ENCODE assay signal across 23 cellular contexts in the genomic region with DNA sequence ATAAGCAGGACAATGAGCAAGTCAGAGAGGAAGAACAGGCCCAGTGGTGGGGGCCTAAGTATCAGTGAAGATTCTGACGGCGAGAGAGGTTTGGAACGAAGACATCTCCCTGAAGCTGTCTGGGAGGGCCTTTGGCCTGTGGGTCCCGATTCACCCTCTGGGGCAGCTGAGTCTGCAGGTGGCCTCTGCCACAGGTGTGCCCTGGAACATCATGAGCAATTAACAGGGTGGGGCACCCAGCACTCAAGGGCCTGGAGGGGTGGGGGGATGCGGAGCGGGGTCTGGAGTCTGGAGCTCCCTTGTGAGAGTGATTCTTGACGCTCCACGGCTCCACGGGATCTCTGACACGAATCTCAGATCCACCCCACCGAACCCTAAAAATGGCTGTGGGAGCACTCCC. TPM values are rescaled to one million over a fixed set of nuclear protein-coding genes. Genes with fewer than 3 reads are reported as not detected.
DNase-seq lines count a peak whose midpoint lies in the region; TF ChIP-seq lines count a peak whose summit lies in the region.
"Had no signal": no experiment of that assay in that cellular context is flagged by ENCODE, and none has a peak within 500 bp of the region (broad histone marks: within the 10 kb centered on the region; RNA-seq: fewer than 3 reads in every experiment).

No MANE protein-coding gene starts in this region.

- no peak overlapping the region for H2BK5ac ChIP-seq in H9 (ENCODE audit: insufficient read length, low read length)

- H3K27ac ChIP-seq in H9 (ENCODE audit: insufficient read length, low read depth, low read length) = no peak overlapping the region
- H3K27ac ChIP-seq in colonic mucosa = no peak overlapping the region
- H3K27ac ChIP-seq in osteoblast (ENCODE audit: low read depth, low read length) = no peak overlapping the region
- no peak overlapping the region for H3K27ac ChIP-seq in suprapubic skin
- H3K27ac ChIP-seq: cardiac muscle cell, uterus had no signal

- no peaks in the 10 kb centered on the region for H3K9me3 ChIP-seq in H9 (ENCODE audit: control insufficient read depth, low read depth, low read length)
- no peaks in the 10 kb centered on the region for H3K9me3 ChIP-seq in colonic mucosa
- H3K9me3 ChIP-seq in osteoblast (ENCODE audit: low read depth, low read length) = no peaks in the 10 kb centered on the region
- no peaks in the 10 kb centered on the region for H3K9me3 ChIP-seq in suprapubic skin
- H3K9me3 ChIP-seq: uterus had no signal

- TF ChIP-seq CTCF in H9 (conservative IDR thresholded peaks at IDR 0.05) = no peak
- TF ChIP-seq CTCF in colonic mucosa (IDR thresholded peaks at IDR 0.05) = no peak
- no peak for TF ChIP-seq CTCF in osteoblast (IDR thresholded peaks at IDR 0.05; ENCODE audit: extremely low read depth, low read depth, low read length)
- TF ChIP-seq CTCF in suprapubic skin (IDR thresholded peaks at IDR 0.05) = no peak

- H3K79me2 ChIP-seq in H9 (ENCODE audit: insufficient read depth, low read length) (peaks cover 51% of the 10 kb centered on the region; the same call in 1 of the 2 replicates), osteoblast (ENCODE audit: insufficient read depth, low read length) (peaks cover 32% of the 10 kb centered on the region)

- no peak overlapping the region for H2BK15ac ChIP-seq in H9 (ENCODE audit: low read depth, low read length)

- H3K27me3 Mint-ChIP-seq in T-helper 2 cell treated with Interferon-gamma antibody and Interleukin-4, amounts not matched to agents 5 μg/mL and 100 μg/mL, for 36 hours (ENCODE audit: low read depth) = no peaks in the 10 kb centered on the region
- no peaks in the 10 kb centered on the region for H3K27me3 Mint-ChIP-seq in H9 (ENCODE audit: low read depth)
- H3K27me3 Mint-ChIP-seq: activated T-cell treated with anti-CD3 and anti-CD28 coated beads, Interleukin-2, amount 50 U/mL, for 24 hours; CD8-positive, alpha-beta memory T cell had no signal

- no peak overlapping the region for H4K8ac ChIP-seq in H9 (replicated peaks; ENCODE audit: insufficient read length, low read depth, low read length)

- no peak overlapping the region for H4K91ac ChIP-seq in H9 (ENCODE audit: insufficient read length, low read depth, low read length)

- peaks cover 7% of the 10 kb centered on the region for H3K36me3 Mint-ChIP-seq in T-helper 2 cell treated with Interferon-gamma antibody and Interleukin-4, amounts not matched to agents 5 μg/mL and 100 μg/mL, for 36 hours (ENCODE audit: low read depth)
- H3K36me3 Mint-ChIP-seq in H9 (ENCODE audit: insufficient read depth in 1 of 3, low read depth in 3 of 3) = no peaks in the 10 kb centered on the region

- H3K4ac ChIP-seq in H9 (ENCODE audit: low read depth, low read length) = no peak overlapping the region

- no peaks in the 10 kb centered on the region for H3K27me3 ChIP-seq in H9 (ENCODE audit: insufficient read depth, low read length)
- no peaks in the 10 kb centered on the region for H3K27me3 ChIP-seq in colonic mucosa
- H3K27me3 ChIP-seq in osteoblast (ENCODE audit: insufficient read depth, low read length) = no peaks in the 10 kb centered on the region
- H3K27me3 ChIP-seq in suprapubic skin = no peaks in the 10 kb centered on the region
- H3K27me3 ChIP-seq: cardiac muscle cell, uterus had no signal

- no peak overlapping the region for H3K18ac ChIP-seq in H9 (ENCODE audit: insufficient read length, low read depth, low read length)

- no peak overlapping the region for H3K4me3 ChIP-seq in colonic mucosa
- no peak overlapping the region for H3K4me3 ChIP-seq in osteoblast (ENCODE audit: insufficient read depth, low read length)
- H3K4me3 ChIP-seq in suprapubic skin = no peak overlapping the region
- H3K4me3 ChIP-seq: cardiac muscle cell, coronary artery, uterus had no signal

- no peak for DNase-seq in T-helper 2 cell treated with Interferon-gamma antibody and Interleukin-4, amounts not matched to agents 5 μg/mL and 100 μg/mL, for 36 hours (ENCODE audit: low spot score)
- DNase-seq in T-helper 2 cell (no peak), H9 (no peak), colonic mucosa (peak; percentile 35), osteoblast (ENCODE audit: insufficient read length, low spot score, missing footprints) (peak; percentile 45), suprapubic skin (ENCODE audit: low spot score in 2 of 2) (no peak), Ammon's horn (ENCODE audit: low spot score) (no peak), NCI-H1436 (lab: John Stamatoyannopoulos, UW) (no peak)
- DNase-seq: 8988T; activated CD8-positive, alpha-beta memory T cell treated with anti-CD3 and anti-CD28 coated beads for 24 hours; activated gamma-delta T cell treated with Interleukin-2 at 50 U/mL for 16 hours; activated T-cell treated with anti-CD3 and anti-CD28 coated beads, Interleukin-2, amount 50 U/mL, for 24 hours; CD8-positive, alpha-beta memory T cell; foreskin fibroblast; NCI-H1092; NCI-H1930; NCI-H526; right cardiac atrium; stimulated activated CD4-positive, alpha-beta T cell treated with anti-CD3 and anti-CD28 coated beads, Interleukin-4, amount 100 ng/mL, for 1 hour; uterus had no signal

- H3K36me3 ChIP-seq in colonic mucosa (no peaks in the 10 kb centered on the region), osteoblast (ENCODE audit: insufficient read depth, low read length) (no peaks in the 10 kb centered on the region), suprapubic skin (no peaks in the 10 kb centered on the region)
- H3K36me3 ChIP-seq: cardiac muscle cell, uterus had no signal

- H4K5ac ChIP-seq in H9 (ENCODE audit: insufficient read length, low read depth, low read length) = no peak overlapping the region

- no peaks in the 10 kb centered on the region for H4K20me1 ChIP-seq in H9 (ENCODE audit: control insufficient read depth, insufficient read depth, insufficient read length)
- peaks cover 27% of the 10 kb centered on the region for H4K20me1 ChIP-seq in osteoblast (ENCODE audit: insufficient read depth, low read length)

- H3K79me1 ChIP-seq in H9 (ENCODE audit: insufficient read depth, low read depth, low read length, poor library complexity, severe bottlenecking) = peaks cover 16% of the 10 kb centered on the region

- H3K4me1 ChIP-seq in H9 (ENCODE audit: insufficient read depth, low read length) (peaks cover 4% of the 10 kb centered on the region; the same call in 1 of the 2 replicates), colonic mucosa (peaks cover 12% of the 10 kb centered on the region), osteoblast (ENCODE audit: insufficient read depth, low read length) (peaks cover 6% of the 10 kb centered on the region), suprapubic skin (peaks cover 7% of the 10 kb centered on the region)
- H3K4me1 ChIP-seq: uterus had no signal

- TF ChIP-seq EP300 in suprapubic skin (IDR thresholded peaks at IDR 0.05) = no peak

- H2AK5ac ChIP-seq in H9 (ENCODE audit: insufficient read length, low read length) = no peak overlapping the region

- H3K4me2 ChIP-seq in H9 (ENCODE audit: insufficient read depth, insufficient read length, low read length) (no peak overlapping the region), osteoblast (ENCODE audit: insufficient read depth, low read length) (no peak overlapping the region)

- H3K56ac ChIP-seq in H9 (ENCODE audit: insufficient read length, low read depth, low read length) = no peak overlapping the region

- H3K23me2 ChIP-seq in H9 (ENCODE audit: insufficient read length, low read depth, low read length, poor library complexity, severe bottlenecking) = no peaks in the 10 kb centered on the region

- peaks cover 49% of the 10 kb centered on the region for H3K4me1 Mint-ChIP-seq in T-helper 2 cell treated with Interferon-gamma antibody and Interleukin-4, amounts not matched to agents 5 μg/mL and 100 μg/mL, for 36 hours (ENCODE audit: low read depth)
- H3K4me1 Mint-ChIP-seq in H9 = peaks cover 34 to 58% of the 10 kb centered on the region in 2 experiments
- H3K4me1 Mint-ChIP-seq: neural crest cell had no signal

- H2BK120ac ChIP-seq in H9 (ENCODE audit: low read depth, low read length, poor library complexity, severe bottlenecking) = no peak overlapping the region

- WGBS in H9 (ENCODE audit: extremely low coverage, insufficient read length, low lambda C conversion rate) = no CpG with 5 or more reads among the region's 11 CpGs
- 79% methylated on average over 11 of the region's 11 CpGs for WGBS in suprapubic skin

- H2AFZ ChIP-seq in H9 (ENCODE audit: low read length) = no peak overlapping the region
- H2AFZ ChIP-seq in osteoblast (ENCODE audit: low read length) = no peak overlapping the region

- no peak for TF ChIP-seq POLR2A in suprapubic skin (IDR thresholded peaks at IDR 0.05)

- H3K27ac Mint-ChIP-seq in T-helper 2 cell treated with Interferon-gamma antibody and Interleukin-4, amounts not matched to agents 5 μg/mL and 100 μg/mL, for 36 hours = peak overlapping the region; percentile 72
- H3K27ac Mint-ChIP-seq in H9 = peak overlapping the region in 2 of 3 experiments; percentile 46 to 54; a peak in 3 of 7 replicates

- no peak overlapping the region for H2BK20ac ChIP-seq in H9 (ENCODE audit: low read depth, low read length, poor library complexity, severe bottlenecking)

- intact Hi-C loops in colonic mucosa (cut with DNase I) = no loop called here

- H3K9ac ChIP-seq in H9 (ENCODE audit: extremely low read depth, insufficient read length, low read length) (no peak overlapping the region), colonic mucosa (ENCODE audit: low read depth in 2 of 2, low read length in 2 of 2) (peak overlapping the region in 1 of 2 donors; percentile 39)

- H3T11ph ChIP-seq in H9 (ENCODE audit: low read length) = no peak overlapping the region

- no peak overlapping the region for H3K23ac ChIP-seq in H9 (ENCODE audit: insufficient read length, low read depth, low read length)

- no peaks in the 10 kb centered on the region for H3K9me3 Mint-ChIP-seq in T-helper 2 cell treated with Interferon-gamma antibody and Interleukin-4, amounts not matched to agents 5 μg/mL and 100 μg/mL, for 36 hours
- no peaks in the 10 kb centered on the region for H3K9me3 Mint-ChIP-seq in H9
- H3K9me3 Mint-ChIP-seq: activated T-cell treated with anti-CD3 and anti-CD28 coated beads, Interleukin-2, amount 50 U/mL, for 24 hours; CD8-positive, alpha-beta memory T cell; neural crest cell had no signal

- H3K14ac ChIP-seq in H9 (ENCODE audit: insufficient read depth, low read length) = no peak overlapping the region

- H3K4me3 Mint-ChIP-seq in T-helper 2 cell treated with Interferon-gamma antibody and Interleukin-4, amounts not matched to agents 5 μg/mL and 100 μg/mL, for 36 hours = no peak overlapping the region
- H3K4me3 Mint-ChIP-seq in H9 = no peak overlapping the region
- H3K4me3 Mint-ChIP-seq: activated T-cell treated with anti-CD3 and anti-CD28 coated beads, Interleukin-2, amount 50 U/mL, for 24 hours; CD8-positive, alpha-beta memory T cell; neural crest cell had no signal

- H2BK12ac ChIP-seq in H9 (ENCODE audit: insufficient read length, low read depth, low read length) = no peak overlapping the region

RNA-seq across cellular contexts. Expression of a gene that starts 8.3 kb away (rescaled TPM):
- total RNA-seq in H9 (2021) = 89.5 and 92.7 TPM in 2 replicates
- 100 to 1,000 TPM; 118 to 134 TPM for total RNA-seq in colonic mucosa
- 25.0 and 25.3 TPM in 2 replicates for total RNA-seq in osteoblast
- 10 to 100 TPM; 29.9 to 33.6 (median 32.2) TPM for total RNA-seq in suprapubic skin

Comparison
In these comparisons a context has a peak if more than half of its experiments do, and no peak if none do; other contexts are left out.
1. DNase-seq: peak in colonic mucosa (single experiment) and osteoblast (single experiment); none in T-helper 2 cell treated with Interferon-gamma antibody and Interleukin-4, amounts not matched to agents 5 μg/mL and 100 μg/mL, for 36 hours (single experiment), T-helper 2 cell (0 of 5), H9 (single experiment), suprapubic skin (0 of 2), Ammon's horn (single experiment) and NCI-H1436 (single experiment).